9 cellular contexts compared by ENCODE assay signal in genomic region chr10:62890395-62890794, GRCh38.
"Had no signal": no experiment of that assay in that cellular context is flagged by ENCODE, and none has a peak within 500 bp of the region (broad histone marks: within the 10 kb centered on the region; RNA-seq: fewer than 3 reads in every experiment).

No MANE protein-coding gene starts in this region.

- ATAC-seq: HCT116, HepG2 had no signal

- H3K27ac Mint-ChIP-seq: HFFc6, IgD-negative memory B cell had no signal

- FAIRE-seq: H1, HepG2 had no signal

- H3K9me3 Mint-ChIP-seq: HFFc6, IgD-negative memory B cell had no signal

- H3K4me3 ChIP-seq: GM23248, HAP-1 had no signal

- H3K36me3 Mint-ChIP-seq: IgD-negative memory B cell had no signal

- DNase-seq: GM23248, H7, HFFc6 had no signal

- H3K9ac ChIP-seq: GM23248 had no signal

- H3K36me3 ChIP-seq: HAP-1 had no signal

- H3K27ac ChIP-seq: GM23248, HL-60 had no signal

- H2AFZ ChIP-seq: GM23248 had no signal

- H3K4me3 Mint-ChIP-seq: HFFc6, IgD-negative memory B cell had no signal
